Comparison of ENCODE assay signal across 1 cellular context in genomic region chr17:75459246-75459589, GRCh38.
TF ChIP-seq lines count a peak whose summit lies in the region.

No MANE protein-coding gene starts in this region.

TF ChIP-seq in IMR-90, 13 proteins besides CTCF, POLR2A, EP300 and RAD21 (continued from another document):
- no peak for TF ChIP-seq MAFK (IDR thresholded peaks at IDR 0.05; ENCODE audit: low read depth, low read length)
- no peak for TF ChIP-seq NFE2L2 (IDR thresholded peaks at IDR 0.05; ENCODE audit: low read depth, low read length)
- no peak for TF ChIP-seq SMC3 (IDR thresholded peaks at IDR 0.05; ENCODE audit: low read depth, low read length)
- TF ChIP-seq USF2 (IDR thresholded peaks at IDR 0.05; ENCODE audit: low read depth, low read length), result no peak
- TF ChIP-seq MXI1 (IDR thresholded peaks at IDR 0.05; ENCODE audit: borderline replicate concordance, low read depth, low read length), result no peak
- TF ChIP-seq RCOR1 (IDR thresholded peaks at IDR 0.05; ENCODE audit: insufficient replicate concordance, low read length), result no peak
- no peak for TF ChIP-seq BHLHE40 (IDR thresholded peaks at IDR 0.05; ENCODE audit: low read depth, low read length)
